In genomic region chr3:114496874-114497273, GRCh38 we compare ENCODE assay signal across 13 cellular contexts.
DNase-seq lines count a peak whose midpoint lies in the region; ATAC-seq, FAIRE-seq and TF ChIP-seq lines count a peak whose summit lies in the region.
"Had no signal": no experiment of that assay in that cellular context is flagged by ENCODE, and none has a peak within 500 bp of the region (broad histone marks: within the 10 kb centered on the region; RNA-seq: fewer than 3 reads in every experiment).

No MANE protein-coding gene starts in this region.

- H2AFZ ChIP-seq in neural progenitor cell (replicated peaks): no peak overlapping the region

- H3K4me3 ChIP-seq in AG10803 (ENCODE audit: low read length) (no peak overlapping the region), epithelial cell of proximal tubule (ENCODE audit: low read depth, low read length) (no peak overlapping the region), neural progenitor cell (no peak overlapping the region)

- ATAC-seq in stimulated activated naive B cell treated with anti-CD40 and anti-IgM and Interleukin-4, amounts not matched to agents 10 μg/mL and 1 μg/mL and 100 μg/mL, for 72 hours (replicated peaks): no peak
- ATAC-seq: activated CD8-positive, alpha-beta T cell treated with anti-CD3 and anti-CD28 coated beads, Interleukin-2, amount 10 ng/mL, durations not matched to agents 7 days and 5 days; activated naive CD8-positive, alpha-beta T cell treated with anti-CD3 and anti-CD28 coated beads, Interleukin-2, amount 50 U/mL, for 24 hours had no signal

- no peaks in the 10 kb centered on the region for H4K20me1 ChIP-seq in neural progenitor cell (ENCODE audit: low read depth)

- no peak overlapping the region for H3K4me2 ChIP-seq in neural progenitor cell

- H3K9me3 Mint-ChIP-seq in neural progenitor cell: no peaks in the 10 kb centered on the region
- H3K9me3 Mint-ChIP-seq in stimulated activated naive B cell treated with anti-CD40 and anti-IgM and Interleukin-4, amounts not matched to agents 10 μg/mL and 1 μg/mL and 100 μg/mL, for 72 hours: no peaks in the 10 kb centered on the region
- H3K9me3 Mint-ChIP-seq in activated CD4-positive, alpha-beta T cell treated with anti-CD3 and anti-CD28 coated beads, Interleukin-2, amount 10 ng/mL, durations not matched to agents 7 days and 5 days: no peaks in the 10 kb centered on the region
- H3K9me3 Mint-ChIP-seq: memory B cell had no signal

- H3K27ac ChIP-seq in neural progenitor cell: no peak overlapping the region
- H3K27ac ChIP-seq: C4-2B had no signal

- H3K36me3 ChIP-seq in neural progenitor cell: no peaks in the 10 kb centered on the region

- no peaks in the 10 kb centered on the region for H3K9me3 ChIP-seq in neural progenitor cell (ENCODE audit: low read depth)

- no peak overlapping the region for H3K4me3 Mint-ChIP-seq in neural progenitor cell
- H3K4me3 Mint-ChIP-seq in stimulated activated naive B cell treated with anti-CD40 and anti-IgM and Interleukin-4, amounts not matched to agents 10 μg/mL and 1 μg/mL and 100 μg/mL, for 72 hours: no peak overlapping the region
- H3K4me3 Mint-ChIP-seq in activated CD4-positive, alpha-beta T cell treated with anti-CD3 and anti-CD28 coated beads, Interleukin-2, amount 10 ng/mL, durations not matched to agents 7 days and 5 days: no peak overlapping the region
- H3K4me3 Mint-ChIP-seq: activated CD8-positive, alpha-beta T cell treated with anti-CD3 and anti-CD28 coated beads, Interleukin-2, amount 10 ng/mL, durations not matched to agents 7 days and 5 days; activated naive CD8-positive, alpha-beta T cell treated with anti-CD3 and anti-CD28 coated beads, Interleukin-2, amount 50 U/mL, for 24 hours; memory B cell had no signal

- intact Hi-C loops in posterior cingulate gyrus (cut with DNase I): no loop called here

- H3K36me3 Mint-ChIP-seq in neural progenitor cell: no peaks in the 10 kb centered on the region
- peaks cover 3 to 5% of the 10 kb centered on the region in 2 donors for H3K36me3 Mint-ChIP-seq in stimulated activated naive B cell treated with anti-CD40 and anti-IgM and Interleukin-4, amounts not matched to agents 10 μg/mL and 1 μg/mL and 100 μg/mL, for 72 hours
- H3K36me3 Mint-ChIP-seq in activated CD4-positive, alpha-beta T cell treated with anti-CD3 and anti-CD28 coated beads, Interleukin-2, amount 10 ng/mL, durations not matched to agents 7 days and 5 days (ENCODE audit: low read depth): no peaks in the 10 kb centered on the region

- no peaks in the 10 kb centered on the region for H3F3A ChIP-seq in neural progenitor cell (ENCODE audit: low read depth)

- H3K27me3 Mint-ChIP-seq in neural progenitor cell (ENCODE audit: insufficient read depth, low read depth): no peaks in the 10 kb centered on the region
- H3K27me3 Mint-ChIP-seq in stimulated activated naive B cell treated with anti-CD40 and anti-IgM and Interleukin-4, amounts not matched to agents 10 μg/mL and 1 μg/mL and 100 μg/mL, for 72 hours: no peaks in the 10 kb centered on the region
- H3K27me3 Mint-ChIP-seq in activated CD4-positive, alpha-beta T cell treated with anti-CD3 and anti-CD28 coated beads, Interleukin-2, amount 10 ng/mL, durations not matched to agents 7 days and 5 days: peaks cover 15% of the 10 kb centered on the region
- H3K27me3 Mint-ChIP-seq: memory B cell had no signal

- peak; percentile 64 for FAIRE-seq in HTR-8/SVneo (lab: Jason Lieb, UNC)
- FAIRE-seq: endothelial cell of umbilical vein had no signal

- H3K9ac ChIP-seq in neural progenitor cell: no peak overlapping the region

- POLR2A ChIA-PET in activated CD4-positive, alpha-beta T cell treated with anti-CD3 and anti-CD28 coated beads, Interleukin-2, amount 10 ng/mL, durations not matched to agents 7 days and 5 days (lab: Charles Lee): no interaction called here

- TF ChIP-seq CTCF in AG10803 (conservative IDR thresholded peaks at IDR 0.05; ENCODE audit: low read length): peak; percentile 19
- TF ChIP-seq CTCF in epithelial cell of proximal tubule (conservative IDR thresholded peaks at IDR 0.05; ENCODE audit: low read depth, low read length): no peak
- no peak for TF ChIP-seq CTCF in neural progenitor cell (IDR thresholded peaks at IDR 0.05)

- CTCF ChIA-PET in activated CD4-positive, alpha-beta T cell treated with anti-CD3 and anti-CD28 coated beads, Interleukin-2, amount 10 ng/mL, durations not matched to agents 7 days and 5 days (lab: Charles Lee): no interaction called here

- H3K27me3 ChIP-seq in neural progenitor cell: no peaks in the 10 kb centered on the region

- H3K4me1 Mint-ChIP-seq in neural progenitor cell: peaks cover 31% of the 10 kb centered on the region
- peaks cover 7 to 11% of the 10 kb centered on the region in 2 donors for H3K4me1 Mint-ChIP-seq in stimulated activated naive B cell treated with anti-CD40 and anti-IgM and Interleukin-4, amounts not matched to agents 10 μg/mL and 1 μg/mL and 100 μg/mL, for 72 hours
- peaks cover 19% of the 10 kb centered on the region for H3K4me1 Mint-ChIP-seq in activated CD4-positive, alpha-beta T cell treated with anti-CD3 and anti-CD28 coated beads, Interleukin-2, amount 10 ng/mL, durations not matched to agents 7 days and 5 days

- H3K27ac Mint-ChIP-seq in neural progenitor cell: peak overlapping the region; percentile 1
- no peak overlapping the region for H3K27ac Mint-ChIP-seq in stimulated activated naive B cell treated with anti-CD40 and anti-IgM and Interleukin-4, amounts not matched to agents 10 μg/mL and 1 μg/mL and 100 μg/mL, for 72 hours
- no peak overlapping the region for H3K27ac Mint-ChIP-seq in activated CD4-positive, alpha-beta T cell treated with anti-CD3 and anti-CD28 coated beads, Interleukin-2, amount 10 ng/mL, durations not matched to agents 7 days and 5 days
- H3K27ac Mint-ChIP-seq: activated CD8-positive, alpha-beta T cell treated with anti-CD3 and anti-CD28 coated beads, Interleukin-2, amount 10 ng/mL, durations not matched to agents 7 days and 5 days; activated naive CD8-positive, alpha-beta T cell treated with anti-CD3 and anti-CD28 coated beads, Interleukin-2, amount 50 U/mL, for 24 hours; memory B cell had no signal

- no peaks in the 10 kb centered on the region for H3K79me2 ChIP-seq in neural progenitor cell (ENCODE audit: low read depth)

- DNase-seq in AG10803 (ENCODE audit: low read depth) (peak; percentile 83), HTR-8/SVneo (ENCODE audit: insufficient read length, low spot score) (peak; percentile 37), epithelial cell of proximal tubule (ENCODE audit: low read depth) (peak; percentile 22), neural progenitor cell (ENCODE audit: low spot score) (no peak), posterior cingulate gyrus (no peak), activated gamma-delta T cell (lab: John Stamatoyannopoulos, UW) (no peak)
- no peak for DNase-seq in stimulated activated naive B cell treated with anti-CD40 and anti-IgM and Interleukin-4, amounts not matched to agents 10 μg/mL and 1 μg/mL and 100 μg/mL, for 72 hours
- no peak for DNase-seq in activated CD4-positive, alpha-beta T cell treated with anti-CD3 and anti-CD28 coated beads, Interleukin-2, amount 10 ng/mL, durations not matched to agents 7 days and 5 days
- DNase-seq: activated CD8-positive, alpha-beta T cell treated with anti-CD3 and anti-CD28 coated beads, Interleukin-2, amount 10 ng/mL, durations not matched to agents 7 days and 5 days; activated naive CD8-positive, alpha-beta T cell treated with anti-CD3 and anti-CD28 coated beads, Interleukin-2, amount 50 U/mL, for 24 hours had no signal

- H3K4me1 ChIP-seq in neural progenitor cell: peaks cover 9% of the 10 kb centered on the region

Comparison
In these comparisons a context has a peak if more than half of its experiments do, and no peak if none do; other contexts are left out.
1. DNase-seq: peak in AG10803 (single experiment), HTR-8/SVneo (single experiment) and epithelial cell of proximal tubule (single experiment); none in neural progenitor cell (single experiment), stimulated activated naive B cell treated with anti-CD40 and anti-IgM and Interleukin-4, amounts not matched to agents 10 μg/mL and 1 μg/mL and 100 μg/mL, for 72 hours (single experiment), activated CD4-positive, alpha-beta T cell treated with anti-CD3 and anti-CD28 coated beads, Interleukin-2, amount 10 ng/mL, durations not matched to agents 7 days and 5 days (single experiment), posterior cingulate gyrus (0 of 10) and activated gamma-delta T cell (single experiment).